Comparison of ENCODE assay signal across 19 cellular contexts in genomic region chr19:16257509-16258002, GRCh38. TPM values are rescaled to one million over a fixed set of nuclear protein-coding genes. Genes with fewer than 3 reads are reported as not detected.
DNase-seq lines count a peak whose midpoint lies in the region; ATAC-seq and TF ChIP-seq lines count a peak whose summit lies in the region.
"Had no signal": no experiment of that assay in that cellular context is flagged by ENCODE, and none has a peak within 500 bp of the region (broad histone marks: within the 10 kb centered on the region; RNA-seq: fewer than 3 reads in every experiment).

No MANE protein-coding gene starts in this region.

- H3K27ac ChIP-seq in BLaER1 (peak overlapping the region; percentile 51; the same call in 1 of the 2 replicates), esophagus muscularis mucosa (replicated peaks in 1 of 4) (peak overlapping the region; percentile 71 to 78 (median 72)), spleen (peak overlapping the region in 7 of 8 donors; percentile 59 to 88 (median 84))
- H3K27ac ChIP-seq: brain microvascular endothelial cell had no signal

- no peak overlapping the region for H3K9ac ChIP-seq in BLaER1

- H3K27ac Mint-ChIP-seq in IgD-negative memory B cell, result peak overlapping the region; percentile 69 to 99 (median 92)
- H3K27ac Mint-ChIP-seq in activated CD4-positive, alpha-beta T cell treated with anti-CD3 and anti-CD28 coated beads, Interleukin-2, amount 10 ng/mL, durations not matched to agents 7 days and 5 days, result no peak overlapping the region
- H3K27ac Mint-ChIP-seq: activated CD8-positive, alpha-beta memory T cell treated with anti-CD3 and anti-CD28 coated beads, Interleukin-2, amount 10 ng/mL, durations not matched to agents 7 days and 5 days had no signal

- H3K4me3 ChIP-seq in BLaER1 (no peak overlapping the region), esophagus muscularis mucosa (no peak overlapping the region), spleen (no peak overlapping the region)

- no peaks in the 10 kb centered on the region for H3K27me3 ChIP-seq in BLaER1
- no peaks in the 10 kb centered on the region for H3K27me3 ChIP-seq in esophagus muscularis mucosa
- H3K27me3 ChIP-seq in spleen (replicated peaks in 1 of 7), result no peaks in the 10 kb centered on the region
- H3K27me3 ChIP-seq: brain microvascular endothelial cell had no signal

- intact Hi-C loops in esophagus muscularis mucosa (cut with DNase I) (no loop called here), spleen (cut with DNase I; ENCODE audit: low total_unique reads) (no loop called here)

- H3K36me3 ChIP-seq in BLaER1 (no peaks in the 10 kb centered on the region), esophagus muscularis mucosa (no peaks in the 10 kb centered on the region), spleen (no peaks in the 10 kb centered on the region)
- H3K36me3 ChIP-seq: brain microvascular endothelial cell, SJCRH30 had no signal

- TF ChIP-seq EP300 in esophagus muscularis mucosa (IDR thresholded peaks at IDR 0.05), result no peak

- ATAC-seq in GM19023 (IDR thresholded peaks at IDR 0.05; ENCODE audit: unreplicated experiment), result no peak
- ATAC-seq: PC-3 had no signal

- H3K4me2 ChIP-seq in BLaER1, result no peak overlapping the region

- WGBS in esophagus muscularis mucosa, result 89% methylated on average over 7 of the region's 8 CpGs
- WGBS in spleen, 5 donors, result 84 to 87% (median 85%) methylated on average over 8 of the region's 8 CpGs

- H3K4me3 Mint-ChIP-seq in IgD-negative memory B cell, result peak overlapping the region in 3 of 4 donors; percentile 41 to 81 (median 66)
- H3K4me3 Mint-ChIP-seq in activated CD4-positive, alpha-beta T cell treated with anti-CD3 and anti-CD28 coated beads, Interleukin-2, amount 10 ng/mL, durations not matched to agents 7 days and 5 days, result no peak overlapping the region
- H3K4me3 Mint-ChIP-seq: activated CD8-positive, alpha-beta memory T cell treated with anti-CD3 and anti-CD28 coated beads, Interleukin-2, amount 10 ng/mL, durations not matched to agents 7 days and 5 days had no signal

- H3K4me1 ChIP-seq in BLaER1 (peaks cover 66% of the 10 kb centered on the region), esophagus muscularis mucosa (peaks cover 22 to 32% (median 29%) of the 10 kb centered on the region in 4 donors), spleen (peaks cover 44 to 95% (median 77%) of the 10 kb centered on the region in 6 donors)
- H3K4me1 ChIP-seq: SJCRH30 had no signal

- DNase-seq in esophagus muscularis mucosa (ENCODE audit: extremely low spot score) (no peak), spleen (no peak), cerebellar nuclear complex (lab: John Stamatoyannopoulos, UW) (no peak), retina (no peak)
- DNase-seq in activated CD4-positive, alpha-beta T cell treated with anti-CD3 and anti-CD28 coated beads, Interleukin-2, amount 10 ng/mL, durations not matched to agents 7 days and 5 days, result no peak
- DNase-seq: activated CD4-positive, CD25-positive, alpha-beta regulatory T cell treated with anti-CD3 and anti-CD28 coated beads, Interleukin-2, amount 50 U/mL, for 72 hours; brain microvascular endothelial cell; DMS79 treated with DMSO at 0.1 percent for 48 hours; IMR-90; NCI-H187; NCI-H82; PC-3; SJCRH30; stimulated activated CD4-positive, alpha-beta T cell treated with anti-CD3 and anti-CD28 coated beads, Interleukin-4, amount 100 ng/mL, for 1 hour had no signal

- POLR2A ChIA-PET in activated CD4-positive, alpha-beta T cell treated with anti-CD3 and anti-CD28 coated beads, Interleukin-2, amount 10 ng/mL, durations not matched to agents 7 days and 5 days (lab: Charles Lee), result no interaction called here

- peaks cover 4% of the 10 kb centered on the region for H3K36me3 Mint-ChIP-seq in IgD-negative memory B cell
- H3K36me3 Mint-ChIP-seq in activated CD4-positive, alpha-beta T cell treated with anti-CD3 and anti-CD28 coated beads, Interleukin-2, amount 10 ng/mL, durations not matched to agents 7 days and 5 days (ENCODE audit: low read depth), result no peaks in the 10 kb centered on the region
- H3K36me3 Mint-ChIP-seq: CD8-positive, alpha-beta memory T cell had no signal

- TF ChIP-seq POLR2A in esophagus muscularis mucosa (IDR thresholded peaks at IDR 0.05; ENCODE audit: low read depth) (no peak), spleen (IDR thresholded peaks at IDR 0.05) (no peak)

- H3K9me3 ChIP-seq in BLaER1, result no peaks in the 10 kb centered on the region
- no peaks in the 10 kb centered on the region for H3K9me3 ChIP-seq in esophagus muscularis mucosa
- no peaks in the 10 kb centered on the region for H3K9me3 ChIP-seq in spleen
- H3K9me3 ChIP-seq: SJCRH30 had no signal

- H3K9me3 Mint-ChIP-seq in IgD-negative memory B cell, result no peaks in the 10 kb centered on the region
- H3K9me3 Mint-ChIP-seq in activated CD4-positive, alpha-beta T cell treated with anti-CD3 and anti-CD28 coated beads, Interleukin-2, amount 10 ng/mL, durations not matched to agents 7 days and 5 days, result peaks cover 3% of the 10 kb centered on the region
- H3K9me3 Mint-ChIP-seq: CD8-positive, alpha-beta memory T cell had no signal

- peaks cover 42 to 54% (median 47%) of the 10 kb centered on the region in 3 donors for H3K4me1 Mint-ChIP-seq in IgD-negative memory B cell
- peaks cover 60% of the 10 kb centered on the region for H3K4me1 Mint-ChIP-seq in activated CD4-positive, alpha-beta T cell treated with anti-CD3 and anti-CD28 coated beads, Interleukin-2, amount 10 ng/mL, durations not matched to agents 7 days and 5 days

- CTCF ChIA-PET in activated CD4-positive, alpha-beta T cell treated with anti-CD3 and anti-CD28 coated beads, Interleukin-2, amount 10 ng/mL, durations not matched to agents 7 days and 5 days (lab: Charles Lee), result no interaction called here

- TF ChIP-seq CTCF in esophagus muscularis mucosa (IDR thresholded peaks at IDR 0.05), result no peak
- TF ChIP-seq CTCF in spleen (IDR thresholded peaks at IDR 0.05 in 8 of 11, conservative IDR thresholded peaks at IDR 0.05 in 3 of 11), result no peak

- H3K27me3 Mint-ChIP-seq in IgD-negative memory B cell, result no peaks in the 10 kb centered on the region
- H3K27me3 Mint-ChIP-seq in activated CD4-positive, alpha-beta T cell treated with anti-CD3 and anti-CD28 coated beads, Interleukin-2, amount 10 ng/mL, durations not matched to agents 7 days and 5 days, result peaks cover 5% of the 10 kb centered on the region

- no peaks in the 10 kb centered on the region for H4K20me1 ChIP-seq in BLaER1

RNA-seq across cellular contexts. Expression of gene AP1M1, which starts 59.8 kb away (rescaled TPM):
- polyA plus RNA-seq in IgD-negative memory B cell (130 TPM), spleen (10 to 100 TPM; 27.9 to 39.7 (median 34.6) TPM)
- total RNA-seq in esophagus muscularis mucosa (100 to 1,000 TPM in 2 of 4 donors, 10 to 100 TPM in 2; 63.1 to 115 (median 98.6) TPM), spleen (10 to 100 TPM; 54.1 to 82.8 (median 67.2) TPM)
- 100 to 1,000 TPM; 129 to 150 TPM for total RNA-seq in activated CD4-positive, alpha-beta T cell treated with anti-CD3 and anti-CD28 coated beads, Interleukin-2, amount 10 ng/mL, durations not matched to agents 7 days and 5 days
